ENCODE assay signal across 14 cellular contexts in the genomic region with DNA sequence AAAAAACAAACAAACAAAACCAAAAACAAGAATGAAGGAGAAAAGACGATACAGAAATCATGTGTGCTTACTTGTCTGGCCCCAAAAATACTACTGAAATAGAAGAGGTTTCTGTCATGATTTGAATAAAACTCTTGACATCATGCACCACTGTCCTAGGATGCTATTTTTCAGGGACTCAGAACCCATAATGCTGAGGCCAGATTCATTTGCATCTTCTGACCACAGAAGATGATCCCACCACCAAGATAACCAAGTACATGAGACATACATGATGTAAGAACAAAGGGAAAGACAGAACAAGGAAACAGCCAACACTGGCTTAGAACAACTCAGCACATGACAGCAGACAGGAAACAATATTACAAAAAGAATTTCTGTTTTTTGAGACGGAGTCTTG. TPM values are rescaled to one million over a fixed set of nuclear protein-coding genes. Genes with fewer than 3 reads are reported as not detected.
DNase-seq lines count a peak whose midpoint lies in the region; ATAC-seq and TF ChIP-seq lines count a peak whose summit lies in the region.
"Had no signal": no experiment of that assay in that cellular context is flagged by ENCODE, and none has a peak within 500 bp of the region (broad histone marks: within the 10 kb centered on the region; RNA-seq: fewer than 3 reads in every experiment).

No MANE protein-coding gene starts in this region.

- H3K4me1 ChIP-seq in Caco-2: peaks cover 53% of the 10 kb centered on the region

- BruUV-seq in Caco-2 (replicated peaks; lab: Mats Ljungman, UMichigan): no TSS peak

- H3K4me1 Mint-ChIP-seq in Caco-2 (ENCODE audit: low read depth, unreplicated experiment): peaks cover 51% of the 10 kb centered on the region
- peaks cover 37% of the 10 kb centered on the region for H3K4me1 Mint-ChIP-seq in nephron

- H3K27ac Mint-ChIP-seq in Caco-2 (ENCODE audit: unreplicated experiment): peak overlapping the region; percentile 99
- H3K27ac Mint-ChIP-seq in nephron: peak overlapping the region in 1 of 3 experiments; percentile 50

- H3K36me3 Mint-ChIP-seq in Caco-2 (ENCODE audit: insufficient read depth, unreplicated experiment): peaks cover 95% of the 10 kb centered on the region
- H3K36me3 Mint-ChIP-seq in nephron (ENCODE audit: low read depth): peaks cover 50% of the 10 kb centered on the region

- peak; percentile 32 for ATAC-seq in GM21447 (IDR thresholded peaks at IDR 0.05; ENCODE audit: unreplicated experiment)
- ATAC-seq in GM18519 (IDR thresholded peaks at IDR 0.05; ENCODE audit: low FRiP score, unreplicated experiment): no peak

- H3K27ac ChIP-seq in VCaP: peak overlapping the region; percentile 93
- H3K27ac ChIP-seq: WERI-Rb-1 had no signal

- H3K9me3 ChIP-seq in Caco-2: no peaks in the 10 kb centered on the region

- TF ChIP-seq CTCF in Caco-2 (IDR thresholded peaks at IDR 0.05; ENCODE audit: insufficient read depth in 1 of 2, low read depth in 1 of 2, low read length in 1 of 2, severe bottlenecking in 1 of 2, unreplicated experiment in 1 of 2) (no peak), VCaP (conservative IDR thresholded peaks at IDR 0.05) (no peak), nephron (IDR thresholded peaks at IDR 0.05; ENCODE audit: unreplicated experiment in 3 of 3) (no peak)

- H3K36me3 ChIP-seq in Caco-2 (ENCODE audit: control insufficient read depth, insufficient read depth, low read length): peaks cover 9% of the 10 kb centered on the region

- H3K4me3 Mint-ChIP-seq in Caco-2 (ENCODE audit: unreplicated experiment) (peak overlapping the region; percentile 97), nephron (peak overlapping the region; percentile 62 to 85 (median 73))

- no peaks in the 10 kb centered on the region for H3K27me3 ChIP-seq in Caco-2 (replicated peaks; ENCODE audit: control insufficient read depth, insufficient read depth, low read length)

- H3K9me3 Mint-ChIP-seq in Caco-2 (ENCODE audit: unreplicated experiment) (no peaks in the 10 kb centered on the region), nephron (no peaks in the 10 kb centered on the region)

- DNase-seq in Caco-2: no peak
- DNase-seq in amygdala (lab: John Stamatoyannopoulos, UW): no peak
- DNase-seq in NCI-H1105 (lab: John Stamatoyannopoulos, UW): no peak
- DNase-seq in 8988T: no peak
- DNase-seq: anterior cingulate cortex, DMS 273 treated with DMSO at 0.1 percent for 48 hours, HCEC 1CT, NCI-H1092, substantia nigra, WERI-Rb-1 had no signal

- intact Hi-C loops in Caco-2 (cut with micrococcal nuclease; ENCODE audit: unreplicated experiment): loop anchor here (5.0 to 10.0 kb wide), 3 partner anchors 65 to 235 kb away; partner anchors contain the start of genes ZNF416, ZNF417 and ZNF776

- POLR2A ChIA-PET in Caco-2 (lab: Charles Lee): no interaction called here

- CTCF ChIA-PET in Caco-2 (lab: Charles Lee): no interaction called here

- H3K27me3 Mint-ChIP-seq in Caco-2 (ENCODE audit: insufficient read depth, unreplicated experiment) (no peaks in the 10 kb centered on the region), nephron (ENCODE audit: low read depth) (no peaks in the 10 kb centered on the region)

- no peak overlapping the region for H3K4me3 ChIP-seq in Caco-2 (ENCODE audit: low read depth, low read length)

RNA-seq across cellular contexts. Expression of gene ZNF552, which starts 2.5 kb away (rescaled TPM):
- total RNA-seq in Caco-2 (2022): 38.6 and 48.2 TPM in 2 replicates

RNA-seq across cellular contexts. Expression of gene ZNF587B, which starts 17.9 kb away (rescaled TPM):
- total RNA-seq in Caco-2 (2022): 32.5 and 35.4 TPM in 2 replicates

RNA-seq across cellular contexts. Expression of gene ZNF587, which starts 37.5 kb away (rescaled TPM):
- total RNA-seq in Caco-2 (2022): 70.5 and 78.0 TPM in 2 replicates

RNA-seq across cellular contexts. Expression of gene ZNF586, which starts 42.7 kb away (rescaled TPM):
- total RNA-seq in Caco-2 (2022): 6.2 and 9.1 TPM in 2 replicates
